ENCODE assay signal across 1 cellular context in genomic region chr1:25026757-25027450, GRCh38.
TF ChIP-seq lines count a peak whose summit lies in the region.

No MANE protein-coding gene starts in this region.

TF ChIP-seq in GM12878, 131 proteins besides CTCF, POLR2A, EP300 and RAD21 (continued from another document and continues in another):
- TF ChIP-seq, protein P1, sequence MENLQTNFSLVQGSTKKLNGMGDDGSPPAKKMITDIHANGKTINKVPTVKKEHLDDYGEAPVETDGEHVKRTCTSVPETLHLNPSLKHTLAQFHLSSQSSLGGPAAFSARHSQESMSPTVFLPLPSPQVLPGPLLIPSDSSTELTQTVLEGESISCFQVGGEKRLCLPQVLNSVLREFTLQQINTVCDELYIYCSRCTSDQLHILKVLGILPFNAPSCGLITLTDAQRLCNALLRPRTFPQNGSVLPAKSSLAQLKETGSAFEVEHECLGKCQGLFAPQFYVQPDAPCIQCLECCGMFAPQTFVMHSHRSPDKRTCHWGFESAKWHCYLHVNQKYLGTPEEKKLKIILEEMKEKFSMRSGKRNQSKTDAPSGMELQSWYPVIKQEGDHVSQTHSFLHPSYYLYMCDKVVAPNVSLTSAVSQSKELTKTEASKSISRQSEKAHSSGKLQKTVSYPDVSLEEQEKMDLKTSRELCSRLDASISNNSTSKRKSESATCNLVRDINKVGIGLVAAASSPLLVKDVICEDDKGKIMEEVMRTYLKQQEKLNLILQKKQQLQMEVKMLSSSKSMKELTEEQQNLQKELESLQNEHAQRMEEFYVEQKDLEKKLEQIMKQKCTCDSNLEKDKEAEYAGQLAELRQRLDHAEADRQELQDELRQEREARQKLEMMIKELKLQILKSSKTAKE (IDR thresholded peaks at IDR 0.05; ENCODE audit: low read depth, poor library complexity, severe bottlenecking): peak; percentile 78
- TF ChIP-seq FOS (IDR thresholded peaks at IDR 0.05; ENCODE audit: borderline replicate concordance, extremely low read depth, insufficient read length): no peak
- TF ChIP-seq BCLAF1 (IDR thresholded peaks at IDR 0.05): no peak
- TF ChIP-seq BHLHE40 (IDR thresholded peaks at IDR 0.05; ENCODE audit: borderline replicate concordance in 1 of 2, low read depth in 2 of 2, low read length in 1 of 2): peak in 1 of 2 experiments; percentile 52; a peak in 1 of 4 replicates
- TF ChIP-seq RB1 (IDR thresholded peaks at IDR 0.05; ENCODE audit: borderline replicate concordance): no peak
- no peak for TF ChIP-seq STAT1 (conservative IDR thresholded peaks at IDR 0.05)
- no peak for TF ChIP-seq CBX5 (IDR thresholded peaks at IDR 0.05; ENCODE audit: low read depth)
- TF ChIP-seq SMAD1 (IDR thresholded peaks at IDR 0.05; ENCODE audit: low read depth, partially characterized antibody): peak; percentile 79
- TF ChIP-seq POLR2AphosphoS5 (IDR thresholded peaks at IDR 0.05; ENCODE audit: low read length): peak; percentile 66; the same call in 1 of the 2 replicates
- TF ChIP-seq RUNX3 (IDR thresholded peaks at IDR 0.05; ENCODE audit: low read length): no peak
- TF ChIP-seq, protein P2, sequence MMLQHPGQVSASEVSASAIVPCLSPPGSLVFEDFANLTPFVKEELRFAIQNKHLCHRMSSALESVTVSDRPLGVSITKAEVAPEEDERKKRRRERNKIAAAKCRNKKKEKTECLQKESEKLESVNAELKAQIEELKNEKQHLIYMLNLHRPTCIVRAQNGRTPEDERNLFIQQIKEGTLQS (IDR thresholded peaks at IDR 0.05; ENCODE audit: borderline replicate concordance, extremely low read depth, low read depth, low read length): no peak
- no peak for TF ChIP-seq ATF2 (IDR thresholded peaks at IDR 0.05; ENCODE audit: low read length)
- no peak for TF ChIP-seq REST (IDR thresholded peaks at IDR 0.05; ENCODE audit: low read depth, low read length)
- no peak for TF ChIP-seq MXI1 (IDR thresholded peaks at IDR 0.05; ENCODE audit: low read depth, low read length)
- no peak for TF ChIP-seq SMARCA5 (IDR thresholded peaks at IDR 0.05)
- TF ChIP-seq, protein P3, sequence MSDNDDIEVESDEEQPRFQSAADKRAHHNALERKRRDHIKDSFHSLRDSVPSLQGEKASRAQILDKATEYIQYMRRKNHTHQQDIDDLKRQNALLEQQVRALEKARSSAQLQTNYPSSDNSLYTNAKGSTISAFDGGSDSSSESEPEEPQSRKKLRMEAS (IDR thresholded peaks at IDR 0.05; ENCODE audit: low read depth, low read length): no peak
- TF ChIP-seq SUZ12 (IDR thresholded peaks at IDR 0.05; ENCODE audit: unreplicated experiment): no peak
- TF ChIP-seq, protein P4, sequence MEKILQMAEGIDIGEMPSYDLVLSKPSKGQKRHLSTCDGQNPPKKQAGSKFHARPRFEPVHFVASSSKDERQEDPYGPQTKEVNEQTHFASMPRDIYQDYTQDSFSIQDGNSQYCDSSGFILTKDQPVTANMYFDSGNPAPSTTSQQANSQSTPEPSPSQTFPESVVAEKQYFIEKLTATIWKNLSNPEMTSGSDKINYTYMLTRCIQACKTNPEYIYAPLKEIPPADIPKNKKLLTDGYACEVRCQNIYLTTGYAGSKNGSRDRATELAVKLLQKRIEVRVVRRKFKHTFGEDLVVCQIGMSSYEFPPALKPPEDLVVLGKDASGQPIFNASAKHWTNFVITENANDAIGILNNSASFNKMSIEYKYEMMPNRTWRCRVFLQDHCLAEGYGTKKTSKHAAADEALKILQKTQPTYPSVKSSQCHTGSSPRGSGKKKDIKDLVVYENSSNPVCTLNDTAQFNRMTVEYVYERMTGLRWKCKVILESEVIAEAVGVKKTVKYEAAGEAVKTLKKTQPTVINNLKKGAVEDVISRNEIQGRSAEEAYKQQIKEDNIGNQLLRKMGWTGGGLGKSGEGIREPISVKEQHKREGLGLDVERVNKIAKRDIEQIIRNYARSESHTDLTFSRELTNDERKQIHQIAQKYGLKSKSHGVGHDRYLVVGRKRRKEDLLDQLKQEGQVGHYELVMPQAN (conservative IDR thresholded peaks at IDR 0.05): no peak
- 0 out of 2 replicates have a peak, but pooled peaks have one; percentile 35 for TF ChIP-seq NBN (IDR thresholded peaks at IDR 0.05)
- no peak for TF ChIP-seq SUPT20H (IDR thresholded peaks at IDR 0.05; ENCODE audit: borderline replicate concordance, control insufficient read depth, low read depth, low read length)
- TF ChIP-seq PAX8 (IDR thresholded peaks at IDR 0.05): no peak
- TF ChIP-seq MTA2 (IDR thresholded peaks at IDR 0.05; ENCODE audit: low read depth): peak; percentile 24
- TF ChIP-seq IKZF2 (IDR thresholded peaks at IDR 0.05): peak; percentile 91 to 93
- no peak for TF ChIP-seq CHD1 (IDR thresholded peaks at IDR 0.05; ENCODE audit: low read depth, low read length)
- no peak for TF ChIP-seq SREBF2 (IDR thresholded peaks at IDR 0.05; ENCODE audit: low read length)
- no peak for TF ChIP-seq NFYA (IDR thresholded peaks at IDR 0.05; ENCODE audit: borderline replicate concordance, low read depth, low read length)
- no peak for TF ChIP-seq CEBPZ (IDR thresholded peaks at IDR 0.05; ENCODE audit: low read depth, low read length)
- no peak for TF ChIP-seq YY1 (IDR thresholded peaks at IDR 0.05; ENCODE audit: low read depth, low read length)
- no peak for TF ChIP-seq CBX3 (IDR thresholded peaks at IDR 0.05; ENCODE audit: borderline replicate concordance, low read depth)
- no peak for TF ChIP-seq ELK1 (IDR thresholded peaks at IDR 0.05; ENCODE audit: low read depth, low read length)
- TF ChIP-seq RFX5 (IDR thresholded peaks at IDR 0.05; ENCODE audit: low read depth, low read length): no peak
- TF ChIP-seq CBFB (IDR thresholded peaks at IDR 0.05; ENCODE audit: low read depth): peak; percentile 48; the same call in 1 of the 2 replicates
- no peak for TF ChIP-seq NFIC (IDR thresholded peaks at IDR 0.05; ENCODE audit: low read depth, low read length)
- TF ChIP-seq SIX5 (IDR thresholded peaks at IDR 0.05; ENCODE audit: low read depth, low read length, severe bottlenecking): no peak
- TF ChIP-seq CHD4 (IDR thresholded peaks at IDR 0.05): no peak
- no peak for TF ChIP-seq BMI1 (IDR thresholded peaks at IDR 0.05; ENCODE audit: borderline replicate concordance)
- TF ChIP-seq ZNF622 (IDR thresholded peaks at IDR 0.05): no peak
- peak; percentile 41; the same call in 1 of the 3 replicates for TF ChIP-seq POU2F2 (IDR thresholded peaks at IDR 0.05; ENCODE audit: borderline replicate concordance, low read depth, low read length)
- TF ChIP-seq PRDM15 (CRISPR knock-in tag; IDR thresholded peaks at IDR 0.05): no peak
- no peak for TF ChIP-seq TARDBP (IDR thresholded peaks at IDR 0.05; ENCODE audit: borderline replicate concordance)
